ENCODE assay signal across 14 cellular contexts in genomic region chr7:105118612-105119600, GRCh38.
A peak's percentile ranks its signal among the peaks of the same experiment; 100 is the strongest.
DNase-seq lines count a peak whose midpoint lies in the region; ATAC-seq and TF ChIP-seq lines count a peak whose summit lies in the region.
"Had no signal": no experiment of that assay in that cellular context is flagged by ENCODE, and none has a peak within 500 bp of the region (broad histone marks: within the 10 kb centered on the region; RNA-seq: fewer than 3 reads in every experiment).

No MANE protein-coding gene starts in this region.

- peaks cover 24 to 26% of the 10 kb centered on the region in 2 experiments for H3K4me1 Mint-ChIP-seq in H9

- H3K4me3 ChIP-seq in GM06990 (replicated peaks; ENCODE audit: low read depth, low read length) (no peak overlapping the region), OCI-LY7 (ENCODE audit: low read depth, low read length, poor library complexity, severe bottlenecking) (no peak overlapping the region)
- H3K4me3 ChIP-seq: HAP-1 had no signal

- no peak overlapping the region for H3T11ph ChIP-seq in H9 (ENCODE audit: low read length)

- no peak overlapping the region for H2BK15ac ChIP-seq in H9 (ENCODE audit: low read depth, low read length)

- peak overlapping the region; percentile 24 for H3K18ac ChIP-seq in H9 (ENCODE audit: insufficient read length, low read depth, low read length)

- POLR2A ChIA-PET in OCI-LY7 (lab: Charles Lee): interaction anchor here (0.8 kb wide), 1 partner anchor 667 kb away, joined by 4 read pairs; no protein-coding TSS in a partner anchor

- BruUV-seq in OCI-LY7 (replicated peaks; lab: Mats Ljungman, UMichigan): no TSS peak

- H4K91ac ChIP-seq in H9 (ENCODE audit: insufficient read length, low read depth, low read length): no peak overlapping the region

- CTCF ChIA-PET in OCI-LY7 (lab: Charles Lee; ENCODE audit: unreplicated experiment): no interaction called here

- intact Hi-C loops in OCI-LY7 (cut with micrococcal nuclease; ENCODE audit: unreplicated experiment) (loop anchor here (5.0 kb wide), 1 partner anchor 197 kb away; no protein-coding TSS in a partner anchor), left colon (cut with DNase I, micrococcal nuclease) (no loop called here)

- H3K79me2 ChIP-seq in H9 (ENCODE audit: insufficient read depth, low read length) (no peaks in the 10 kb centered on the region), OCI-LY7 (ENCODE audit: insufficient read depth, low read depth, low read length) (no peaks in the 10 kb centered on the region)

- H3K23me2 ChIP-seq in H9 (ENCODE audit: insufficient read length, low read depth, low read length, poor library complexity, severe bottlenecking): no peaks in the 10 kb centered on the region

- H3K36me3 ChIP-seq in GM06990 (ENCODE audit: control insufficient read depth, insufficient read depth, low read length) (peaks cover under 1% of the 10 kb centered on the region), OCI-LY7 (ENCODE audit: insufficient read depth, low read length) (peaks cover 43% of the 10 kb centered on the region)

- H3K27ac Mint-ChIP-seq in H9: peak overlapping the region in 2 of 3 experiments; percentile 25 to 48; a peak in 4 of 7 replicates
- H3K27ac Mint-ChIP-seq: type B pancreatic cell had no signal

- no peaks in the 10 kb centered on the region for H3K9me3 Mint-ChIP-seq in H9
- H3K9me3 Mint-ChIP-seq: type B pancreatic cell had no signal

- no peaks in the 10 kb centered on the region for H3K9me2 ChIP-seq in OCI-LY7 (ENCODE audit: insufficient read depth, low read length)

- DNase-seq in GM06990 (ENCODE audit: extremely low read depth, insufficient read length): peak; percentile 37
- DNase-seq in H9: no peak
- peak; percentile 57 for DNase-seq in OCI-LY7 (ENCODE audit: low spot score)
- DNase-seq in left colon: no peak
- no peak for DNase-seq in GM19240 (ENCODE audit: insufficient read length, low spot score)
- DNase-seq in activated gamma-delta T cell (lab: John Stamatoyannopoulos, UW): no peak
- DNase-seq: activated CD8-positive, alpha-beta memory T cell treated with anti-CD3 and anti-CD28 coated beads, Interleukin-2, amount 50 U/mL, for 4 hours; glutamatergic neuron; NCI-H2107; T-helper 9 cell had no signal

- H3K27ac ChIP-seq in H9 (ENCODE audit: insufficient read length, low read depth, low read length) (no peak overlapping the region), OCI-LY7 (ENCODE audit: low read depth, low read length, poor library complexity, severe bottlenecking) (peak overlapping the region; percentile 16)

- H4K5ac ChIP-seq in H9 (ENCODE audit: insufficient read length, low read depth, low read length): no peak overlapping the region

- no peak overlapping the region for H2BK20ac ChIP-seq in H9 (ENCODE audit: low read depth, low read length, poor library complexity, severe bottlenecking)

- ATAC-seq in left colon (peak; percentile 17), HG03108 (IDR thresholded peaks at IDR 0.05; ENCODE audit: unreplicated experiment) (no peak)
- ATAC-seq: left lobe of liver had no signal

- H3K4me1 ChIP-seq in H9 (ENCODE audit: insufficient read depth, low read length) (no peaks in the 10 kb centered on the region; the same call in 1 of the 2 replicates), OCI-LY7 (ENCODE audit: insufficient read depth, low read length, poor library complexity, severe bottlenecking) (peaks cover 21% of the 10 kb centered on the region)

- no peak overlapping the region for H2AFZ ChIP-seq in H9 (ENCODE audit: low read length)
- no peak overlapping the region for H2AFZ ChIP-seq in OCI-LY7 (ENCODE audit: low read length)

- H3K23ac ChIP-seq in H9 (ENCODE audit: insufficient read length, low read depth, low read length): no peak overlapping the region

- TF ChIP-seq CTCF in GM06990 (IDR thresholded peaks at IDR 0.05; ENCODE audit: insufficient read depth, low read length, poor library complexity, severe bottlenecking) (no peak), H9 (conservative IDR thresholded peaks at IDR 0.05) (no peak), OCI-LY7 (conservative IDR thresholded peaks at IDR 0.05; ENCODE audit: low read length) (no peak)

- H2BK120ac ChIP-seq in H9 (ENCODE audit: low read depth, low read length, poor library complexity, severe bottlenecking): no peak overlapping the region

- no peak overlapping the region for H3K14ac ChIP-seq in H9 (ENCODE audit: insufficient read depth, low read length)

- no peak overlapping the region for H2AK5ac ChIP-seq in H9 (ENCODE audit: insufficient read length, low read length)

- H3K27me3 Mint-ChIP-seq in H9 (ENCODE audit: low read depth): no peaks in the 10 kb centered on the region; the same call in 1 of the 2 replicates
- H3K27me3 Mint-ChIP-seq: type B pancreatic cell had no signal

- H3K9me3 ChIP-seq in H9 (ENCODE audit: control insufficient read depth, low read depth, low read length) (no peaks in the 10 kb centered on the region), OCI-LY7 (ENCODE audit: low read length) (peaks cover 9% of the 10 kb centered on the region; the same call in 1 of the 2 replicates)
- H3K9me3 ChIP-seq: HAP-1 had no signal

- peaks cover 11 to 29% (median 13%) of the 10 kb centered on the region in 3 experiments for H3K36me3 Mint-ChIP-seq in H9 (ENCODE audit: insufficient read depth in 1 of 3, low read depth in 3 of 3)

- no peak overlapping the region for H3K4me3 Mint-ChIP-seq in H9
- H3K4me3 Mint-ChIP-seq: type B pancreatic cell had no signal

- H2BK12ac ChIP-seq in H9 (ENCODE audit: insufficient read length, low read depth, low read length): no peak overlapping the region

- no peaks in the 10 kb centered on the region for H3K27me3 ChIP-seq in GM06990 (replicated peaks; ENCODE audit: control insufficient read depth, insufficient read depth, low read length)
- no peaks in the 10 kb centered on the region for H3K27me3 ChIP-seq in H9 (ENCODE audit: insufficient read depth, low read length)

- no peak overlapping the region for H2BK5ac ChIP-seq in H9 (ENCODE audit: insufficient read length, low read length)

- no peak overlapping the region for H3K56ac ChIP-seq in H9 (ENCODE audit: insufficient read length, low read depth, low read length)

- no peak overlapping the region for H3K9ac ChIP-seq in H9 (ENCODE audit: extremely low read depth, insufficient read length, low read length)

- H4K8ac ChIP-seq in H9 (replicated peaks; ENCODE audit: insufficient read length, low read depth, low read length): no peak overlapping the region

- WGBS in H9 (ENCODE audit: extremely low coverage, insufficient read length, low lambda C conversion rate): no CpG with 5 or more reads among the region's 9 CpGs

- H3K4ac ChIP-seq in H9 (ENCODE audit: low read depth, low read length): no peak overlapping the region

- H4K20me1 ChIP-seq in H9 (ENCODE audit: control insufficient read depth, insufficient read depth, insufficient read length) (no peaks in the 10 kb centered on the region), OCI-LY7 (ENCODE audit: insufficient read depth, low read length) (no peaks in the 10 kb centered on the region)

- H3K4me2 ChIP-seq in H9 (ENCODE audit: insufficient read depth, insufficient read length, low read length): no peak overlapping the region
- H3K4me2 ChIP-seq in OCI-LY7 (ENCODE audit: low read length): peak overlapping the region; percentile 53

- H3K79me1 ChIP-seq in H9 (ENCODE audit: insufficient read depth, low read depth, low read length, poor library complexity, severe bottlenecking): no peaks in the 10 kb centered on the region

Comparison
In these comparisons a context has a peak if more than half of its experiments do, and no peak if none do; other contexts are left out.
1. DNase-seq: peak in GM06990 (single experiment) and OCI-LY7 (single experiment); none in H9 (single experiment), left colon (0 of 2), GM19240 (single experiment) and activated gamma-delta T cell (single experiment).